In genomic region chr4:154491731-154492249, GRCh38 we compare ENCODE assay signal across 1 cellular context.
TF ChIP-seq lines count a peak whose summit lies in the region.

Gene DCHS2 (minus strand): TSS chr4:154491799. CDS start chr4:154491355, 444 bp downstream.

TF ChIP-seq in WTC11, 78 proteins besides CTCF, POLR2A, EP300 and RAD21 (continued from another document):
- TF ChIP-seq SOX15 (CRISPR knock-in tag; IDR thresholded peaks at IDR 0.05): no peak
- 0 out of 2 replicates have a peak, but pooled peaks have one; percentile 47 for TF ChIP-seq NR3C1 (CRISPR knock-in tag; conservative IDR thresholded peaks at IDR 0.05; ENCODE audit: low read depth)
- no peak; the same call in 1 of the 2 replicates for TF ChIP-seq CREB1 (CRISPR knock-in tag; IDR thresholded peaks at IDR 0.05)
- TF ChIP-seq MLX (CRISPR knock-in tag; IDR thresholded peaks at IDR 0.05): no peak
- 0 out of 2 replicates have a peak, but pooled peaks have one; percentile 46 for TF ChIP-seq FOXK1 (CRISPR knock-in tag; IDR thresholded peaks at IDR 0.05)
- no peak for TF ChIP-seq ZNF671 (CRISPR knock-in tag; IDR thresholded peaks at IDR 0.05)
- peak; percentile 77; the same call in 1 of the 2 replicates for TF ChIP-seq ZBTB43 (CRISPR knock-in tag; IDR thresholded peaks at IDR 0.05)
- TF ChIP-seq SP1 (CRISPR knock-in tag; conservative IDR thresholded peaks at IDR 0.05): peak; percentile 63
- no peak for TF ChIP-seq NFATC4 (CRISPR knock-in tag; IDR thresholded peaks at IDR 0.05)
- TF ChIP-seq FOXP1 (CRISPR knock-in tag; IDR thresholded peaks at IDR 0.05; ENCODE audit: borderline replicate concordance): peak; percentile 84; the same call in 1 of the 2 replicates
- TF ChIP-seq NFE2L1 (CRISPR knock-in tag; IDR thresholded peaks at IDR 0.05): no peak
- no peak for TF ChIP-seq PRDM15 (CRISPR knock-in tag; IDR thresholded peaks at IDR 0.05)
